8 cellular contexts compared by ENCODE assay signal in the genomic region with DNA sequence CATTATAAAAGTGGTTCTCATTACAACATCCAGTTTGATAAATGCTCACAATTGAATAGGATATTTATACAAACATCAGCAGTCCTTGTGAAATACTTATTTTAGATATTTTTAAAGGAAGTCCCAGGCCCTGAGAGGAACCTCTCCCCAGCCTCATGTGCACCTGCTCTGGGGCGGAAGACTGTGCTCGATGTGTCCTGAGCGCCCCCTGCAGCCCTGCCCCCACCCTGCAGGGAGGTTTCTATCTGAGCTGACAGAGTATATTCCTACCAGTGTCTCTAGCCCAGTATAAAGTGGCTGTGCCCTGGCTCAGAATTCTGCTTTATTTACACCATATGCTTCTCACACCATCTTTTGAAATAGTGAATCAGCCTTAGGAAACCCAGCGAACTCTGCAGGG.
DNase-seq lines count a peak whose midpoint lies in the region; ATAC-seq, FAIRE-seq and TF ChIP-seq lines count a peak whose summit lies in the region.

No MANE protein-coding gene starts in this region.

- peaks cover 30% of the 10 kb centered on the region for H3K27me3 Mint-ChIP-seq in activated naive CD8-positive, alpha-beta T cell treated with anti-CD3 and anti-CD28 coated beads, Interleukin-2, amount 50 U/mL, for 24 hours

- DNase-seq in GM12891 (ENCODE audit: insufficient read length, low spot score) (no peak), NCI-H2107 (lab: John Stamatoyannopoulos, UW) (peak; percentile 41), epidermal melanocyte (ENCODE audit: insufficient read length, low spot score) (no peak), NCI-H524 (lab: John Stamatoyannopoulos, UW) (no peak), H54 (ENCODE audit: insufficient read length, low spot score) (no peak)
- DNase-seq in activated naive CD8-positive, alpha-beta T cell treated with anti-CD3 and anti-CD28 coated beads, Interleukin-2, amount 50 U/mL, for 24 hours: peak; percentile 52

- peaks cover 16% of the 10 kb centered on the region for H3K4me1 Mint-ChIP-seq in activated naive CD8-positive, alpha-beta T cell treated with anti-CD3 and anti-CD28 coated beads, Interleukin-2, amount 50 U/mL, for 24 hours

- peak; percentile 26 for ATAC-seq in activated naive CD8-positive, alpha-beta T cell treated with anti-CD3 and anti-CD28 coated beads, Interleukin-2, amount 50 U/mL, for 24 hours
- ATAC-seq in HG02852 (IDR thresholded peaks at IDR 0.05; ENCODE audit: unreplicated experiment): no peak

- no peak overlapping the region for H3K27ac Mint-ChIP-seq in activated naive CD8-positive, alpha-beta T cell treated with anti-CD3 and anti-CD28 coated beads, Interleukin-2, amount 50 U/mL, for 24 hours

- no peaks in the 10 kb centered on the region for H3K9me3 Mint-ChIP-seq in activated naive CD8-positive, alpha-beta T cell treated with anti-CD3 and anti-CD28 coated beads, Interleukin-2, amount 50 U/mL, for 24 hours

- peak; percentile 57 for TF ChIP-seq CTCF in 22Rv1 (IDR thresholded peaks at IDR 0.05)

- no peak overlapping the region for H3K4me3 Mint-ChIP-seq in activated naive CD8-positive, alpha-beta T cell treated with anti-CD3 and anti-CD28 coated beads, Interleukin-2, amount 50 U/mL, for 24 hours

- no peaks in the 10 kb centered on the region for H3K36me3 Mint-ChIP-seq in activated naive CD8-positive, alpha-beta T cell treated with anti-CD3 and anti-CD28 coated beads, Interleukin-2, amount 50 U/mL, for 24 hours (ENCODE audit: low read depth)

- TF ChIP-seq POLR2A in GM12891 (IDR thresholded peaks at IDR 0.05; ENCODE audit: low read depth, low read length) (no peak), H54 (IDR thresholded peaks at IDR 0.05; ENCODE audit: low read depth, low read length) (no peak)

- H3K27ac ChIP-seq in 22Rv1: no peak overlapping the region

- FAIRE-seq in GM12891 (lab: Jason Lieb, UNC): peak; percentile 5
- no peak for FAIRE-seq in H54 (lab: Jason Lieb, UNC)

TF ChIP-seq in GM12891, 5 proteins besides CTCF, POLR2A, EP300 and RAD21:
- TF ChIP-seq PAX5 (IDR thresholded peaks at IDR 0.05; ENCODE audit: insufficient read depth, low read length, severe bottlenecking): no peak
- TF ChIP-seq POLR2AphosphoS5 (IDR thresholded peaks at IDR 0.05; ENCODE audit: low read depth, low read length): no peak
- TF ChIP-seq POU2F2 (IDR thresholded peaks at IDR 0.05; ENCODE audit: low read depth, low read length): no peak
- TF ChIP-seq SPI1 (IDR thresholded peaks at IDR 0.05; ENCODE audit: low read depth, low read length): no peak
- no peak for TF ChIP-seq TAF1 (IDR thresholded peaks at IDR 0.05; ENCODE audit: low read depth, low read length)

Comparison
In these comparisons a context has a peak if more than half of its experiments do, and no peak if none do; other contexts are left out.
1. DNase-seq: peak in NCI-H2107 (single experiment) and activated naive CD8-positive, alpha-beta T cell treated with anti-CD3 and anti-CD28 coated beads, Interleukin-2, amount 50 U/mL, for 24 hours (single experiment); none in GM12891 (single experiment), epidermal melanocyte (single experiment), NCI-H524 (0 of 2) and H54 (single experiment).